In genomic region chr12:119241049-119241448, GRCh38 we compare ENCODE assay signal across 25 cellular contexts.
DNase-seq lines count a peak whose midpoint lies in the region; ATAC-seq, FAIRE-seq and TF ChIP-seq lines count a peak whose summit lies in the region.
"Had no signal": no experiment of that assay in that cellular context is flagged by ENCODE, and none has a peak within 500 bp of the region (broad histone marks: within the 10 kb centered on the region; RNA-seq: fewer than 3 reads in every experiment).

No MANE protein-coding gene starts in this region.

- POLR2A ChIA-PET in GM12878 (lab: Charles Lee), result no interaction called here

- H3K18ac ChIP-seq in trophoblast cell (ENCODE audit: low read length), result no peak overlapping the region

- H4K12ac ChIP-seq in trophoblast cell (ENCODE audit: low read depth, low read length), result no peak overlapping the region

- ATAC-seq in GM12878, result no peak
- ATAC-seq in GM19397 (IDR thresholded peaks at IDR 0.05; ENCODE audit: unreplicated experiment), result no peak
- ATAC-seq: A549 had no signal

- no peak for TF ChIP-seq EP300 in GM12878 (IDR thresholded peaks at IDR 0.05; ENCODE audit: borderline replicate concordance in 1 of 2, control insufficient read depth in 1 of 2, low read depth in 2 of 2, low read length in 2 of 2)

- no peak for TF ChIP-seq POLR2A in GM12878 (IDR thresholded peaks at IDR 0.05; ENCODE audit: low read depth, low read length)

- no peak overlapping the region for H2AFZ ChIP-seq in GM12878 (ENCODE audit: control insufficient read depth, low read depth, low read length)
- H2AFZ ChIP-seq in trophoblast cell (ENCODE audit: insufficient read depth, low read length, poor library complexity), result no peak overlapping the region

- BruUV-seq in GM12878 (replicated peaks; lab: Mats Ljungman, UMichigan), result no TSS peak

- no peak overlapping the region for H2AK5ac ChIP-seq in trophoblast cell (ENCODE audit: low read length)

- H2BK5ac ChIP-seq in trophoblast cell (ENCODE audit: low read depth, low read length, poor library complexity), result no peak overlapping the region

- H3K36me3 Mint-ChIP-seq in progenitor cell of endocrine pancreas (ENCODE audit: insufficient read depth), result no peaks in the 10 kb centered on the region
- H3K36me3 Mint-ChIP-seq: CD14-positive monocyte; CD8-positive, alpha-beta memory T cell had no signal

- H3K4ac ChIP-seq in trophoblast cell (ENCODE audit: low read depth, low read length), result no peak overlapping the region

- peaks cover 28% of the 10 kb centered on the region for H3K4me1 Mint-ChIP-seq in progenitor cell of endocrine pancreas (ENCODE audit: low read depth)
- H3K4me1 Mint-ChIP-seq: CD14-positive monocyte; CD8-positive, alpha-beta memory T cell had no signal

- H3K4me3 Mint-ChIP-seq in progenitor cell of endocrine pancreas (ENCODE audit: low read depth), result no peak overlapping the region
- H3K4me3 Mint-ChIP-seq: CD14-positive monocyte; CD4-positive, alpha-beta T cell; CD8-positive, alpha-beta memory T cell; HFFc6 had no signal

- H4K91ac ChIP-seq in trophoblast cell (ENCODE audit: low read depth, low read length), result no peak overlapping the region

- no peak overlapping the region for H3K27ac ChIP-seq in GM12878 (ENCODE audit: control insufficient read depth, insufficient read depth)
- H3K27ac ChIP-seq in trophoblast cell (ENCODE audit: low read depth, low read length), result no peak overlapping the region
- H3K27ac ChIP-seq: A549; BLaER1 treated with 17β-estradiol and CSF1 and Interleukin-3, amounts not matched to agents 10 nM and 100 nM had no signal

- H3K14ac ChIP-seq in trophoblast cell (ENCODE audit: low read length), result no peak overlapping the region

- H3K4me2 ChIP-seq in GM12878 (ENCODE audit: control insufficient read depth, insufficient read depth) (no peak overlapping the region), trophoblast cell (ENCODE audit: low read length) (no peak overlapping the region)
- H3K4me2 ChIP-seq: A549; BLaER1 treated with 17β-estradiol and CSF1 and Interleukin-3, amounts not matched to agents 10 nM and 100 nM had no signal

- H3K27me3 ChIP-seq in GM06990 (replicated peaks; ENCODE audit: control insufficient read depth, insufficient read depth, low read length) (no peaks in the 10 kb centered on the region; the same call in 1 of the 2 replicates), GM12878 (replicated peaks in 1 of 2; ENCODE audit: control insufficient read depth in 2 of 2, insufficient read depth in 2 of 2, low read length in 1 of 2) (no peaks in the 10 kb centered on the region), trophoblast cell (ENCODE audit: insufficient read depth, low read length) (no peaks in the 10 kb centered on the region)
- H3K27me3 ChIP-seq: BE2C; BLaER1 treated with 17β-estradiol and CSF1 and Interleukin-3, amounts not matched to agents 10 nM and 100 nM had no signal

- no peak overlapping the region for H3K23ac ChIP-seq in trophoblast cell (ENCODE audit: low read length)

- DNase-seq in GM06990 (ENCODE audit: extremely low read depth, insufficient read length) (peak; percentile 8), GM12878 (ENCODE audit: low read depth, low spot score) (no peak), trophoblast cell (peak; percentile 24 to 89), COLO829 (ENCODE audit: low spot score) (no peak), progenitor cell of endocrine pancreas (ENCODE audit: low spot score, unreplicated experiment) (no peak), NCI-H2107 (lab: John Stamatoyannopoulos, UW) (no peak)
- DNase-seq: 8988T; ACHN; AML-193; BE2C; CD4-positive, alpha-beta T cell; CD8-positive, alpha-beta memory T cell; COR-L47; DMS153; DMS79; EL; GDM1; GOT3; HFFc6 had no signal

- intact Hi-C loops in GM12878 (cut with micrococcal nuclease; ENCODE audit: unreplicated experiment), result no loop called here

- WGBS in GM12878 (ENCODE audit: insufficient coverage, insufficient replicate concordance, low lambda C conversion rate, missing lambda C conversion rate), result 13% methylated on average over 5 of the region's 5 CpGs
- WGBS in trophoblast cell (ENCODE audit: extremely low coverage, insufficient coverage, insufficient read length), result no CpG with 5 or more reads among the region's 5 CpGs

- H3K4me1 ChIP-seq in GM12878 (ENCODE audit: control insufficient read depth, insufficient read depth, low read length), result no peaks in the 10 kb centered on the region
- peaks cover 3 to 4% of the 10 kb centered on the region in 2 experiments for H3K4me1 ChIP-seq in trophoblast cell (ENCODE audit: control insufficient read depth in 1 of 2, insufficient read depth in 2 of 2, low read length in 2 of 2)
- H3K4me1 ChIP-seq: A549; BE2C; BLaER1 treated with 17β-estradiol and CSF1 and Interleukin-3, amounts not matched to agents 10 nM and 100 nM; HAP-1 had no signal

- SMC1A ChIA-PET in GM12878 (lab: Charles Lee; ENCODE audit: uncharacterized antibody, unreplicated experiment), result no interaction called here

- RAD21 ChIA-PET in GM12878 (lab: Charles Lee; ENCODE audit: unreplicated experiment), result no interaction called here

- peaks cover 5% of the 10 kb centered on the region for H3K27me3 Mint-ChIP-seq in progenitor cell of endocrine pancreas
- H3K27me3 Mint-ChIP-seq: CD4-positive, alpha-beta T cell had no signal

- H4K20me1 ChIP-seq in GM12878 (ENCODE audit: control insufficient read depth, insufficient read depth), result no peaks in the 10 kb centered on the region
- H4K20me1 ChIP-seq: BLaER1 treated with 17β-estradiol and CSF1 and Interleukin-3, amounts not matched to agents 10 nM and 100 nM had no signal

- TF ChIP-seq RAD21 in GM12878 (IDR thresholded peaks at IDR 0.05; ENCODE audit: insufficient read depth, low read depth, low read length), result no peak

- H3K9me3 Mint-ChIP-seq in progenitor cell of endocrine pancreas (ENCODE audit: low read depth), result peaks cover 3% of the 10 kb centered on the region

- no peaks in the 10 kb centered on the region for H3K9me3 ChIP-seq in GM12878 (replicated peaks; ENCODE audit: control insufficient read depth, insufficient read depth, low read length)
- no peaks in the 10 kb centered on the region for H3K9me3 ChIP-seq in trophoblast cell (ENCODE audit: insufficient read depth, low read depth, low read length)
- H3K9me3 ChIP-seq: A549; BE2C; BLaER1 treated with 17β-estradiol and CSF1 and Interleukin-3, amounts not matched to agents 10 nM and 100 nM; HAP-1 had no signal

- H4K8ac ChIP-seq in trophoblast cell (ENCODE audit: low read depth, low read length), result no peak overlapping the region

- in situ Hi-C loops in GM12878 (cut with MboI), result no loop called here

- H2BK120ac ChIP-seq in trophoblast cell (ENCODE audit: insufficient read depth, low read length, poor library complexity), result no peak overlapping the region

- no peak overlapping the region for H3K9ac ChIP-seq in GM12878 (ENCODE audit: control insufficient read depth, insufficient read depth, low read length)
- no peak overlapping the region for H3K9ac ChIP-seq in trophoblast cell (ENCODE audit: low read length)
- H3K9ac ChIP-seq: BLaER1 treated with 17β-estradiol and CSF1 and Interleukin-3, amounts not matched to agents 10 nM and 100 nM had no signal

- no peak overlapping the region for H2BK12ac ChIP-seq in trophoblast cell (ENCODE audit: low read length)

- H3K27ac Mint-ChIP-seq in progenitor cell of endocrine pancreas, result no peak overlapping the region
- H3K27ac Mint-ChIP-seq: CD14-positive monocyte; CD4-positive, alpha-beta T cell; CD8-positive, alpha-beta memory T cell; HFFc6 had no signal

- TF ChIP-seq CTCF in GM06990 (IDR thresholded peaks at IDR 0.05; ENCODE audit: insufficient read depth, low read length, poor library complexity, severe bottlenecking) (no peak), GM12878 (IDR thresholded peaks at IDR 0.05 in 2 of 3, conservative IDR thresholded peaks at IDR 0.05 in 1 of 3; ENCODE audit: control insufficient read depth in 2 of 3, extremely low read depth in 1 of 3, insufficient read depth in 1 of 3, low read depth in 3 of 3, low read length in 3 of 3) (no peak), progenitor cell of endocrine pancreas (IDR thresholded peaks at IDR 0.05; ENCODE audit: unreplicated experiment) (no peak)

- H3K36me3 ChIP-seq in GM06990 (ENCODE audit: control insufficient read depth, insufficient read depth, low read length), result no peaks in the 10 kb centered on the region
- no peaks in the 10 kb centered on the region for H3K36me3 ChIP-seq in GM12878 (ENCODE audit: control insufficient read depth in 2 of 2, insufficient read depth in 2 of 2, low read length in 1 of 2)
- H3K36me3 ChIP-seq in trophoblast cell (ENCODE audit: control insufficient read depth in 1 of 2, insufficient read depth in 2 of 2, low read length in 2 of 2), result no peaks in the 10 kb centered on the region
- H3K36me3 ChIP-seq: BE2C; BLaER1 treated with 17β-estradiol and CSF1 and Interleukin-3, amounts not matched to agents 10 nM and 100 nM; HAP-1 had no signal

- CTCF ChIA-PET in GM12878 (lab: Yijun Ruan, JAX), result no interaction called here

- H3K4me3 ChIP-seq in GM06990 (replicated peaks; ENCODE audit: low read depth, low read length) (no peak overlapping the region), GM12878 (no peak overlapping the region), trophoblast cell (ENCODE audit: low read depth, low read length) (no peak overlapping the region)
- H3K4me3 ChIP-seq: A549; BLaER1 treated with 17β-estradiol and CSF1 and Interleukin-3, amounts not matched to agents 10 nM and 100 nM; HAP-1 had no signal

- no peak for FAIRE-seq in GM12878 (lab: Jason Lieb, UNC)
- FAIRE-seq: A549, H54 had no signal

- no peaks in the 10 kb centered on the region for H3K79me1 ChIP-seq in trophoblast cell (ENCODE audit: low read length)

- H3K79me2 ChIP-seq in GM12878 (ENCODE audit: control insufficient read depth, insufficient read depth, low read length) (no peaks in the 10 kb centered on the region), trophoblast cell (ENCODE audit: control insufficient read depth, insufficient read depth, low read length, poor library complexity) (no peaks in the 10 kb centered on the region)

TF ChIP-seq in GM12878, 131 proteins besides CTCF, POLR2A, EP300 and RAD21:
- TF ChIP-seq NFIC (IDR thresholded peaks at IDR 0.05; ENCODE audit: low read depth, low read length) (0 out of 2 replicates have a peak, but pooled peaks have one; percentile 25), JUNB (IDR thresholded peaks at IDR 0.05) (peak; percentile 17; the same call in 1 of the 2 replicates), CHD2 (IDR thresholded peaks at IDR 0.05; ENCODE audit: borderline replicate concordance, low read depth, low read length) (no peak)

Comparison
In these comparisons a context has a peak if more than half of its experiments do, and no peak if none do; other contexts are left out.
1. DNase-seq: peak in GM06990 (single experiment) and trophoblast cell (2 of 2); none in GM12878 (single experiment), COLO829 (single experiment), progenitor cell of endocrine pancreas (single experiment) and NCI-H2107 (single experiment).